Comparison of ENCODE assay signal across 8 cellular contexts in the genomic region with DNA sequence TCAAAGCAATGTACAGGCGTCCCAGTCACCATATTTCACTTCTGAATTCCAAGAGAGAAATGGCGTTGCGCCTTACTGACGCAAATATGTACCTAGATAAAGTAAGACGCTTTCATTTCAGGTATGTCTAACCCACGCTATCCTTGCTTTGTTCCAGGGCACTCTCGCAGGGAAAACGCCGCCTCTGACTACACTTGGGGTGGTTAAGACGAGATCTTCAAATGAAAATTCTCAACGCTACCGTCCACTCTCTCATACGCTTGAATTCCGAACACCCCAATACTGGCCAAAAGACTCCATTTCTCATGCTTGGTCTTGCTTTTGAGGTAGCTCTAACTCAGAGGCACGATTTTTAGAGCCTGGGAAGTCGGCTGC. TPM values are rescaled to one million over a fixed set of nuclear protein-coding genes. Genes with fewer than 3 reads are reported as not detected.
A peak's percentile ranks its signal among the peaks of the same experiment; 100 is the strongest.
DNase-seq lines count a peak whose midpoint lies in the region; ATAC-seq and TF ChIP-seq lines count a peak whose summit lies in the region.

No MANE protein-coding gene starts in this region.

- intact Hi-C loops in body of pancreas (cut with DNase I): no loop called here

- TF ChIP-seq CTCF in body of pancreas (IDR thresholded peaks at IDR 0.05): no peak
- TF ChIP-seq CTCF in GM13977 (IDR thresholded peaks at IDR 0.05; ENCODE audit: extremely low read depth, insufficient read depth, missing control alignments): no peak

- DNase-seq in MG63: no peak
- peak in 1 of 4 donors; percentile 17 for DNase-seq in body of pancreas
- no peak for DNase-seq in left lobe of liver (ENCODE audit: low spot score)
- peak; percentile 82 for DNase-seq in superior temporal gyrus (ENCODE audit: extremely low spot score)
- no peak for DNase-seq in GM13977 (ENCODE audit: low spot score)

- peaks cover 26% of the 10 kb centered on the region for H3K4me1 ChIP-seq in BLaER1
- H3K4me1 ChIP-seq in body of pancreas: peaks cover 19% of the 10 kb centered on the region

- 0% methylated on average over 15 to 16 of the region's 16 CpGs for WGBS in body of pancreas, 2 donors

- H3K9ac ChIP-seq in BLaER1: peak overlapping the region; percentile 89

- no peaks in the 10 kb centered on the region for H4K20me1 ChIP-seq in BLaER1

- H3K9me3 ChIP-seq in BLaER1: no peaks in the 10 kb centered on the region
- H3K9me3 ChIP-seq in MG63: no peaks in the 10 kb centered on the region
- H3K9me3 ChIP-seq in body of pancreas: no peaks in the 10 kb centered on the region

- ATAC-seq in GM19023 (IDR thresholded peaks at IDR 0.05; ENCODE audit: unreplicated experiment): peak; percentile 1
- ATAC-seq in body of pancreas: peak; percentile 5
- peak; percentile 14 for ATAC-seq in left lobe of liver
- ATAC-seq in HG02852 (IDR thresholded peaks at IDR 0.05; ENCODE audit: unreplicated experiment): no peak

- H3K4me3 ChIP-seq in BLaER1: peak overlapping the region; percentile 91
- peak overlapping the region; percentile 89 for H3K4me3 ChIP-seq in MG63
- peak overlapping the region; percentile 48 to 53 for H3K4me3 ChIP-seq in body of pancreas

- TF ChIP-seq POLR2A in body of pancreas (IDR thresholded peaks at IDR 0.05): no peak

- H3K4me2 ChIP-seq in BLaER1: peak overlapping the region; percentile 62

- H3K27me3 ChIP-seq in BLaER1 (no peaks in the 10 kb centered on the region), MG63 (no peaks in the 10 kb centered on the region), body of pancreas (no peaks in the 10 kb centered on the region)

- peak overlapping the region; percentile 89 for H3K27ac ChIP-seq in BLaER1
- H3K27ac ChIP-seq in body of pancreas: peak overlapping the region; percentile 89 to 97 (median 96)

- H3K36me3 ChIP-seq in BLaER1 (peaks cover 28% of the 10 kb centered on the region), MG63 (peaks cover 26% of the 10 kb centered on the region), body of pancreas (replicated peaks in 1 of 2; ENCODE audit: insufficient read depth in 1 of 2, low read depth in 2 of 2) (peaks cover 0 to 1% of the 10 kb centered on the region in 2 donors)

- in situ Hi-C loops in GM13977 (cut with MboI; ENCODE audit: low pct_unique_long_range_greater_than_20kb, low sequenced_read_pairs, unreplicated experiment): no loop called here

RNA-seq across cellular contexts. Expression of gene ZMPSTE24, which starts 0.7 kb away (rescaled TPM):
- 36.7 and 52.8 TPM in 2 replicates for total RNA-seq in MG63 (2014; rRNA removed; shearing (Covaris generic); ENCODE audit: low replicate concordance)
- 10 to 100 TPM; 20.8 to 25.7 TPM for total RNA-seq in body of pancreas
- 19.5 TPM for total RNA-seq in left lobe of liver

RNA-seq across cellular contexts. Expression of gene TMCO2, which starts 9.6 kb away (rescaled TPM):
- total RNA-seq in MG63 (2014; rRNA removed; shearing (Covaris generic); ENCODE audit: low replicate concordance): not detected in 2 replicates
- total RNA-seq in body of pancreas: not detected
- total RNA-seq in left lobe of liver: not detected

RNA-seq across cellular contexts. Expression of gene COL9A2, which starts 59.8 kb away (rescaled TPM):
- 2.0 TPM in 1 of 2 replicates, not detected in the other for total RNA-seq in MG63 (2014; rRNA removed; shearing (Covaris generic); ENCODE audit: low replicate concordance)
- total RNA-seq in body of pancreas (10 to 100 TPM in 1 of 2 donors, 1 to 10 TPM in 1; 2.3 to 59.1 TPM), left lobe of liver (0.45 TPM)
